In the genomic region with DNA sequence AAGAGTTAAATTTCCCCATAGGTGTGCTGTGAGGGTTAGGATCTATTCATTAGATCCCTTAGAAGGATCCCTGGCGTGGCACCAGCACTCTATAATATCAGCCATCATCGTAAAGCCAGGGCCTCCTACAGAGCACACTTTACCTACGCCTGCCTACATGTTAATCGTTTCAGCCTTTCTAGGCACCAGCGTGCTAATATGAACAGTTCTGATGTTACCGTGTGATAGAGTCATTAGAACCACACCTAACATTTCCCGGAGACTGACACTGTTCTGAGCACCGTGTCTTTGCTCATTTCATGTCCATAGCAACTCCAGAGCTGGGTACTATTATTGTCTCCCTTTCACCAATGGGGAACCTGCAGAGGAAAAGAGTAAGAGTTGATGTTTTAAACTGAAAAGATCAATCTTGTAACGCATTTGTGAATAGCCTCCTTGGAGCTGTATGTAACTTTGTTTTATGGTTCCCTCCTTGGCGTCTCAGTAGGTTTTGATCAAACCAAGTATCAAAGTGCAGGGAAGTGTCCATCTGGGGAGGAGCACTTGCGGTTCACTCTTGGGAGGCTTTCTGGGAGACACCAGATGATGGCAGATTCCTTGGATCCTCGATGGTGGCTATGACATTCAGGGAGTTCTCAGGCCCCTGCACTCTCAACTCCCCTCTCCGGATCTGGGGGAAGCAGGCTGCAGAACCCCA, we compare ENCODE assay signal across 21 cellular contexts.
DNase-seq lines count a peak whose midpoint lies in the region; ATAC-seq, FAIRE-seq and TF ChIP-seq lines count a peak whose summit lies in the region.
"Had no signal": no experiment of that assay in that cellular context is flagged by ENCODE, and none has a peak within 500 bp of the region (broad histone marks: within the 10 kb centered on the region; RNA-seq: fewer than 3 reads in every experiment).

No MANE protein-coding gene starts in this region.

- H3K27ac Mint-ChIP-seq in activated B cell treated with CpG ODN at 0.5 μM for 24 hours (peak overlapping the region; percentile 37), type B pancreatic cell (peak overlapping the region; percentile 15), chondrocyte (ENCODE audit: unreplicated experiment) (no peak overlapping the region)
- H3K27ac Mint-ChIP-seq: CD4-positive, alpha-beta memory T cell had no signal

- no peak overlapping the region for H2BK5ac ChIP-seq in H1 (ENCODE audit: low read depth, low read length)

- TF ChIP-seq RAD21 in H1 (IDR thresholded peaks at IDR 0.05 in 1 of 2, conservative IDR thresholded peaks at IDR 0.05 in 1 of 2; ENCODE audit: low read depth in 2 of 2, low read length in 2 of 2) = no peak

- intact Hi-C loops in activated B cell treated with CpG ODN at 0.5 μM for 24 hours (cut with micrococcal nuclease) = no loop called here

- H3K9me3 ChIP-seq in H1 (ENCODE audit: insufficient read depth in 2 of 2, low read depth in 1 of 2, low read length in 1 of 2) (no peaks in the 10 kb centered on the region), mucosa of rectum (ENCODE audit: control insufficient read depth in 2 of 2, low read length in 2 of 2) (no peaks in the 10 kb centered on the region), Karpas-422 (ENCODE audit: low read length) (no peaks in the 10 kb centered on the region)
- H3K9me3 ChIP-seq: Caco-2 had no signal

- POLR2A ChIA-PET in activated B cell treated with CpG ODN at 0.5 μM for 24 hours (lab: Charles Lee) = no interaction called here
- POLR2A ChIA-PET in H1 (lab: Charles Lee; ENCODE audit: partially characterized antibody) = no interaction called here

- H3K4ac ChIP-seq in H1 (replicated peaks; ENCODE audit: insufficient read length, low read depth, low read length) = no peak overlapping the region

- WGBS in H1 (ENCODE audit: extremely low coverage in 1 of 2, insufficient coverage in 1 of 2, insufficient read length in 1 of 2, insufficient replicate concordance in 2 of 2, low coverage in 1 of 2, low lambda C conversion rate in 2 of 2, missing lambda C conversion rate in 1 of 2), 2 experiments = 80% methylated on average over 13 of the region's 13 CpGs; no CpG with 5 or more reads in 1 of the 2 experiments

- H2BK120ac ChIP-seq in H1 (replicated peaks; ENCODE audit: low read depth, low read length) = no peak overlapping the region

- H3K4me1 ChIP-seq in H1 (replicated peaks in 1 of 4; ENCODE audit: control insufficient read depth in 3 of 4, insufficient read depth in 4 of 4, low read length in 3 of 4) (peaks cover 5 to 11% (median 7%) of the 10 kb centered on the region in 4 experiments; a peak in 6 of 7 replicates), mucosa of rectum (ENCODE audit: control insufficient read depth in 2 of 2, insufficient read depth in 2 of 2, low read length in 2 of 2) (peaks cover 15 to 28% of the 10 kb centered on the region in 2 donors), Karpas-422 (ENCODE audit: low read length) (no peaks in the 10 kb centered on the region)

- H3K27me3 Mint-ChIP-seq in activated B cell treated with CpG ODN at 0.5 μM for 24 hours (peaks cover 9% of the 10 kb centered on the region), type B pancreatic cell (peaks cover 3% of the 10 kb centered on the region), chondrocyte (ENCODE audit: low read depth) (peaks cover 40% of the 10 kb centered on the region)

- H3K36me3 Mint-ChIP-seq in activated B cell treated with CpG ODN at 0.5 μM for 24 hours (ENCODE audit: low read depth) (no peaks in the 10 kb centered on the region), type B pancreatic cell (no peaks in the 10 kb centered on the region), chondrocyte (ENCODE audit: low read depth) (no peaks in the 10 kb centered on the region)
- H3K36me3 Mint-ChIP-seq: CD4-positive, alpha-beta memory T cell had no signal

- TF ChIP-seq POLR2A in H1 (IDR thresholded peaks at IDR 0.05; ENCODE audit: control extremely low read depth in 1 of 2, low read depth in 2 of 2, low read length in 2 of 2) = no peak

- ATAC-seq in activated B cell treated with CpG ODN at 0.5 μM for 24 hours (ENCODE audit: low read depth) (no peak), GM19023 (IDR thresholded peaks at IDR 0.05; ENCODE audit: unreplicated experiment) (no peak)
- ATAC-seq: HCT116, Panc1 had no signal

- H3K14ac ChIP-seq in H1 (ENCODE audit: insufficient read length) = no peak overlapping the region

- no peaks in the 10 kb centered on the region for H3K9me2 ChIP-seq in Karpas-422 (replicated peaks; ENCODE audit: insufficient read depth, low read length)

- H4K5ac ChIP-seq in H1 (ENCODE audit: insufficient read length, low read depth, low read length) = no peak overlapping the region

- no peak overlapping the region for H2BK15ac ChIP-seq in H1 (ENCODE audit: low read length)

- H3K9me3 Mint-ChIP-seq in activated B cell treated with CpG ODN at 0.5 μM for 24 hours = no peaks in the 10 kb centered on the region
- H3K9me3 Mint-ChIP-seq in type B pancreatic cell = no peaks in the 10 kb centered on the region
- H3K9me3 Mint-ChIP-seq in chondrocyte (ENCODE audit: low read depth) = no peaks in the 10 kb centered on the region

- no peak overlapping the region for H3K4me3 Mint-ChIP-seq in activated B cell treated with CpG ODN at 0.5 μM for 24 hours
- H3K4me3 Mint-ChIP-seq in type B pancreatic cell = no peak overlapping the region
- H3K4me3 Mint-ChIP-seq in chondrocyte (ENCODE audit: unreplicated experiment) = no peak overlapping the region
- H3K4me3 Mint-ChIP-seq: CD4-positive, alpha-beta memory T cell had no signal

- no peak overlapping the region for H4K8ac ChIP-seq in H1 (ENCODE audit: extremely low read depth, insufficient read depth, low read length)

- H4K20me1 ChIP-seq in H1 (replicated peaks in 1 of 2; ENCODE audit: control insufficient read depth in 1 of 2, insufficient read depth in 2 of 2, low read length in 2 of 2) (no peaks in the 10 kb centered on the region), Karpas-422 (ENCODE audit: insufficient read depth, low read depth, low read length) (no peaks in the 10 kb centered on the region)

- no peak overlapping the region for H3K56ac ChIP-seq in H1 (replicated peaks; ENCODE audit: insufficient read length, low read depth, low read length)

- H3K4me3 ChIP-seq in H1 (ENCODE audit: extremely low read depth in 1 of 4, insufficient read depth in 2 of 4, low read depth in 3 of 4, low read length in 4 of 4) (no peak overlapping the region), mucosa of rectum (ENCODE audit: low read length in 2 of 2) (peak overlapping the region; percentile 21 to 49), Karpas-422 (ENCODE audit: low read length) (no peak overlapping the region), coronary artery (no peak overlapping the region)

- no peak overlapping the region for H2BK12ac ChIP-seq in H1 (ENCODE audit: low read depth, low read length)

- H3K27ac ChIP-seq in H1 (ENCODE audit: low read depth, low read length) (no peak overlapping the region), mucosa of rectum (ENCODE audit: low read depth in 2 of 2, low read length in 2 of 2) (peak overlapping the region; percentile 79 to 85), Karpas-422 (ENCODE audit: low read length) (no peak overlapping the region), coronary artery (no peak overlapping the region)
- H3K27ac ChIP-seq: KMS-11 had no signal

- DNase-seq in activated B cell treated with CpG ODN at 0.5 μM for 24 hours (no peak), H1 (ENCODE audit: low read depth in 1 of 2, low spot score in 2 of 2) (no peak), type B pancreatic cell (ENCODE audit: extremely low spot score, unreplicated experiment) (no peak), Karpas-422 (no peak), coronary artery (ENCODE audit: low spot score) (no peak), chondrocyte (ENCODE audit: low spot score) (no peak)
- DNase-seq: Caco-2; CD4-positive, alpha-beta memory T cell; DND-41; GOT3; IMR-90; NCI-H2029 treated with DMSO at 0.1 percent for 48 hours; NCI-H226; NCI-H510A treated with DMSO at 0.1 percent for 48 hours; NCI-H82 had no signal

- no peak overlapping the region for H3K23ac ChIP-seq in H1 (ENCODE audit: insufficient read length)

- no peak overlapping the region for H2AK5ac ChIP-seq in H1 (ENCODE audit: low read depth, low read length)

- peak; percentile 50 for FAIRE-seq in H1 (lab: Jason Lieb, UNC)
- FAIRE-seq: GM12891 had no signal

- no peak overlapping the region for H4K91ac ChIP-seq in H1 (replicated peaks; ENCODE audit: insufficient read length, low read length)

- no peaks in the 10 kb centered on the region for H3K36me3 ChIP-seq in H1 (ENCODE audit: control insufficient read depth in 2 of 4, insufficient read depth in 4 of 4, low read length in 3 of 4)
- H3K36me3 ChIP-seq in mucosa of rectum (ENCODE audit: control insufficient read depth in 2 of 2, insufficient read depth in 2 of 2, low read length in 2 of 2) = no peaks in the 10 kb centered on the region
- no peaks in the 10 kb centered on the region for H3K36me3 ChIP-seq in Karpas-422 (ENCODE audit: insufficient read depth, low read length)

- no peak overlapping the region for H3K18ac ChIP-seq in H1 (ENCODE audit: extremely low read depth, low read length)

- TF ChIP-seq EP300 in H1 (IDR thresholded peaks at IDR 0.05; ENCODE audit: borderline replicate concordance in 1 of 2, low read depth in 2 of 2, low read length in 2 of 2) = no peak

- CTCF ChIA-PET in activated B cell treated with CpG ODN at 0.5 μM for 24 hours (lab: Charles Lee) (no interaction called here), H1 (lab: Charles Lee; ENCODE audit: partially characterized antibody) (interaction anchor here (1.2 to 1.9 kb wide), 2 partner anchors 37 to 210 kb away, joined by 3 to 4 read pairs; no protein-coding TSS in a partner anchor)

- H3K9ac ChIP-seq in H1 (replicated peaks in 1 of 4; ENCODE audit: extremely low read depth in 1 of 4, low read depth in 3 of 4, low read length in 3 of 4) = no peak overlapping the region
- peak overlapping the region in 1 of 2 donors; percentile 54 for H3K9ac ChIP-seq in mucosa of rectum (ENCODE audit: low read depth in 1 of 2, low read length in 2 of 2)
- H3K9ac ChIP-seq in Karpas-422 (ENCODE audit: low read length) = no peak overlapping the region
- H3K9ac ChIP-seq: KMS-11 had no signal

- H2BK20ac ChIP-seq in H1 (ENCODE audit: low read length) = no peak overlapping the region

- H3K79me2 ChIP-seq in H1 (ENCODE audit: control insufficient read depth in 1 of 2, insufficient read depth in 2 of 2, low read length in 2 of 2) (no peaks in the 10 kb centered on the region), Karpas-422 (ENCODE audit: low read length) (no peaks in the 10 kb centered on the region)

- peaks cover 78% of the 10 kb centered on the region for H3K4me1 Mint-ChIP-seq in activated B cell treated with CpG ODN at 0.5 μM for 24 hours
- peaks cover 56% of the 10 kb centered on the region for H3K4me1 Mint-ChIP-seq in type B pancreatic cell (ENCODE audit: unreplicated experiment)
- peaks cover 13% of the 10 kb centered on the region for H3K4me1 Mint-ChIP-seq in chondrocyte (ENCODE audit: low read depth)

- H3K23me2 ChIP-seq in H1 (ENCODE audit: low read depth, low read length) = no peaks in the 10 kb centered on the region

- H3K79me1 ChIP-seq in H1 (ENCODE audit: low read depth, low read length) = no peaks in the 10 kb centered on the region

- no peak overlapping the region for H2AFZ ChIP-seq in H1 (ENCODE audit: low read length)
- no peak overlapping the region for H2AFZ ChIP-seq in Karpas-422 (ENCODE audit: low read length)

- H3K27me3 ChIP-seq in H1 (replicated peaks in 1 of 4; ENCODE audit: control insufficient read depth in 3 of 4, extremely low read depth in 1 of 4, insufficient read depth in 3 of 4, low read length in 3 of 4) (no peaks in the 10 kb centered on the region), mucosa of rectum (ENCODE audit: control insufficient read depth in 2 of 2, insufficient read depth in 2 of 2, low read length in 2 of 2) (peaks cover 0 to 3% of the 10 kb centered on the region in 2 donors), Karpas-422 (ENCODE audit: low read length) (no peaks in the 10 kb centered on the region)

- no peak overlapping the region for H3K4me2 ChIP-seq in H1 (ENCODE audit: insufficient read depth in 1 of 2, low read depth in 2 of 2, low read length in 2 of 2)
- H3K4me2 ChIP-seq in Karpas-422 (ENCODE audit: low read depth, low read length, poor library complexity, severe bottlenecking) = no peak overlapping the region
- H3K4me2 ChIP-seq: KMS-11 had no signal

- no peak for TF ChIP-seq CTCF in activated B cell treated with CpG ODN at 0.5 μM for 24 hours (IDR thresholded peaks at IDR 0.05)
- no peak for TF ChIP-seq CTCF in H1 (IDR thresholded peaks at IDR 0.05; ENCODE audit: control extremely low read depth in 1 of 3, insufficient read depth in 1 of 3, low read depth in 1 of 3, low read length in 3 of 3)
- TF ChIP-seq CTCF in type B pancreatic cell (conservative IDR thresholded peaks at IDR 0.05) = no peak
- no peak for TF ChIP-seq CTCF in coronary artery (IDR thresholded peaks at IDR 0.05)
- no peak for TF ChIP-seq CTCF in chondrocyte (IDR thresholded peaks at IDR 0.05)

Comparison
In these comparisons a context has a peak if more than half of its experiments do, and no peak if none do; other contexts are left out.
1. H3K27ac ChIP-seq: peak in mucosa of rectum (2 of 2); none in H1 (single experiment), Karpas-422 (single experiment) and coronary artery (0 of 2).
2. H3K4me3 ChIP-seq: peak in mucosa of rectum (2 of 2); none in H1 (0 of 4), Karpas-422 (single experiment) and coronary artery (single experiment).